In genomic region chr7:26426096-26426495, GRCh38 we compare ENCODE assay signal across 19 cellular contexts.
"Had no signal": no experiment of that assay in that cellular context is flagged by ENCODE, and none has a peak within 500 bp of the region (broad histone marks: within the 10 kb centered on the region; RNA-seq: fewer than 3 reads in every experiment).

No MANE protein-coding gene starts in this region.

- H3K9me3 ChIP-seq: esophagus squamous epithelium, gastroesophageal sphincter, left ventricle myocardium inferior, lower lobe of right lung, ovary, stomach had no signal

- H3K27ac ChIP-seq: esophagus squamous epithelium, gastroesophageal sphincter, left ventricle myocardium inferior, lower lobe of right lung, neural progenitor cell, ovary, stomach had no signal

- H3K36me3 ChIP-seq: esophagus squamous epithelium, gastroesophageal sphincter, left ventricle myocardium inferior, lower lobe of right lung, neural progenitor cell, ovary, stomach had no signal

- ATAC-seq: effector memory CD8-positive, alpha-beta T cell; gastroesophageal sphincter; left cardiac atrium; lower lobe of right lung; natural killer cell treated with Interleukin-12 subunit alpha and Interleukin-12 subunit beta and Interleukin-15 and Interleukin-18, amount 100 ng/mL, for 72 hours; right cardiac atrium had no signal

- H3K4me3 ChIP-seq: esophagus squamous epithelium, gastroesophageal sphincter, left ventricle myocardium inferior, lower lobe of right lung, neural progenitor cell, ovary, stomach had no signal

- DNase-seq: effector memory CD8-positive, alpha-beta T cell; esophagus squamous epithelium; foreskin fibroblast; kidney; left cardiac atrium; left ventricle myocardium inferior; lower lobe of right lung; midbrain; nucleus accumbens; ovary; right cardiac atrium; small intestine; stimulated activated CD4-positive, alpha-beta T cell treated with anti-CD3 and anti-CD28 coated beads, Interleukin-12 subunit alpha, Interleukin-12 subunit beta, amount 100 ng/mL, for 4 hours; stimulated activated naive CD4-positive, alpha-beta T cell; stomach; trophoblast cell had no signal

- H3K4me1 ChIP-seq: esophagus squamous epithelium, gastroesophageal sphincter, left ventricle myocardium inferior, lower lobe of right lung, stomach had no signal

- H3K27me3 ChIP-seq: esophagus squamous epithelium, gastroesophageal sphincter, neural progenitor cell, ovary, stomach had no signal
